12 cellular contexts compared by ENCODE assay signal in the genomic region with DNA sequence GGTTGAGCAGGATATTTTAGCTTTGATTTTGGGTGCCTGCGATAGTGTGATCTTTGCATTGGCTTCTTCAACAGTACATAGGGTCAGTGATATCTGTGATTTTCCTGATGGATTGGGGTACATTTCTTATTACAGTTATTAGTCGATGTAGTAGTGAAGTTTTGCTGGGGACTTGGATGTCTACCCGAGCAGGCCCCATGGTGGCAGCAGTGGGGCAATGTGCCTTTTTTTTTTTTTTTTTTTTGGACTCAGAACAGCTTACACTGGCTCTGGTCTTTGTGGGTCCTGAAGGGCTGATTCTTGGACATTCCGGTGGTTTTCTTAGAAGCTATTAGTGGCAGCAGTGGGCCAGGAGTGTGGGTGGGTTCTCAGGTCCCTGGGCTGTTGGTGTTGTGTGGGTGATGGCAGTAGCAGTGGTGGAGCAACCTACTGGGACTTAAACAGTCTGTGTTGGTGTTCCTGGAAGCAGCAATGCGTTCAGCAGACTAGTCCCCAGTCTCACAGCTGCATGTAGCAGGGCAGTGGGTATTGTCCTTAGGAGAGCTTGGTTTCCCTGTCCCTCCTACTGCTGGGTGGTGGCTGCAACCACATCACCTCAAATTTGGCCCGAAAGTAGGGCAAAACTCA. TPM values are rescaled to one million over a fixed set of nuclear protein-coding genes. Genes with fewer than 3 reads are reported as not detected.
DNase-seq lines count a peak whose midpoint lies in the region; ATAC-seq and TF ChIP-seq lines count a peak whose summit lies in the region.
"Had no signal": no experiment of that assay in that cellular context is flagged by ENCODE, and none has a peak within 500 bp of the region (broad histone marks: within the 10 kb centered on the region; RNA-seq: fewer than 3 reads in every experiment).

No MANE protein-coding gene starts in this region.

- no peak overlapping the region for H2BK120ac ChIP-seq in mesendoderm (ENCODE audit: low read depth, low read length)

- H3K27me3 ChIP-seq in mesendoderm (ENCODE audit: insufficient read depth, low read length, poor library complexity) (no peaks in the 10 kb centered on the region), prostate gland (replicated peaks; ENCODE audit: insufficient read depth) (no peaks in the 10 kb centered on the region)
- H3K27me3 ChIP-seq in CD4-positive, alpha-beta T cell (ENCODE audit: control insufficient read depth, insufficient read depth, low read length) = no peaks in the 10 kb centered on the region
- H3K27me3 ChIP-seq: dorsolateral prefrontal cortex, neutrophil had no signal

- H3K36me3 ChIP-seq in HEK293 (ENCODE audit: control insufficient read depth in 2 of 2, insufficient read depth in 1 of 2, low read length in 2 of 2) (no peaks in the 10 kb centered on the region), mesendoderm (ENCODE audit: control insufficient read depth, insufficient read depth, low read length) (no peaks in the 10 kb centered on the region), prostate gland (no peaks in the 10 kb centered on the region)
- H3K36me3 ChIP-seq: neutrophil had no signal

- no peak overlapping the region for H2BK5ac ChIP-seq in mesendoderm (ENCODE audit: low read length)

- CTCF ChIA-PET in HEK293 (lab: Yijun Ruan, JAX) = interaction anchor here (0.7 to 0.9 kb wide), 3 partner anchors 376 to 563 kb away, joined by 4 to 5 read pairs (median 4); no protein-coding TSS in a partner anchor
- CTCF ChIA-PET in CD4-positive, alpha-beta T cell (lab: Charles Lee) = no interaction called here

- H3K27ac ChIP-seq in HEK293 (ENCODE audit: extremely low read depth, low read depth, low read length) (no peak overlapping the region), mesendoderm (ENCODE audit: low read depth, low read length) (no peak overlapping the region), prostate gland (no peak overlapping the region)
- H3K27ac ChIP-seq in CD4-positive, alpha-beta T cell (ENCODE audit: low read depth, low read length) = no peak overlapping the region
- H3K27ac ChIP-seq: dorsolateral prefrontal cortex, neutrophil had no signal

- TF ChIP-seq POLR2A in prostate gland (IDR thresholded peaks at IDR 0.05) = no peak

- ATAC-seq in GM21526 (IDR thresholded peaks at IDR 0.05; ENCODE audit: low FRiP score, unreplicated experiment) (no peak), GM18520 (IDR thresholded peaks at IDR 0.05; ENCODE audit: unreplicated experiment) (no peak)
- no peak for ATAC-seq in CD4-positive, alpha-beta T cell (ENCODE audit: poor library complexity)

- H3K4me3 Mint-ChIP-seq in CD4-positive, alpha-beta T cell = no peak overlapping the region

- H2AK5ac ChIP-seq in mesendoderm (ENCODE audit: low read length) = no peak overlapping the region

- no peaks in the 10 kb centered on the region for H3K9me3 ChIP-seq in HEK293 (ENCODE audit: control insufficient read depth, insufficient read depth, low read depth, low read length)
- no peaks in the 10 kb centered on the region for H3K9me3 ChIP-seq in CD4-positive, alpha-beta T cell (ENCODE audit: control insufficient read depth, low read length)
- H3K9me3 ChIP-seq in prostate gland = no peaks in the 10 kb centered on the region
- H3K9me3 ChIP-seq: neutrophil had no signal

- no peak overlapping the region for H3K4me2 ChIP-seq in mesendoderm (ENCODE audit: low read length)

- H4K8ac ChIP-seq in mesendoderm (ENCODE audit: low read depth, low read length) = no peak overlapping the region

- intact Hi-C loops in CD4-positive, alpha-beta T cell (cut with DNase I, micrococcal nuclease) = no loop called here
- intact Hi-C loops in prostate gland (cut with DNase I) = no loop called here

- POLR2A ChIA-PET in HEK293 (lab: Yijun Ruan, JAX) = no interaction called here
- POLR2A ChIA-PET in CD4-positive, alpha-beta T cell (lab: Charles Lee) = no interaction called here

- no peaks in the 10 kb centered on the region for H3K79me2 ChIP-seq in mesendoderm (ENCODE audit: control insufficient read depth, insufficient read depth, low read length)

- no peaks in the 10 kb centered on the region for H3K27me3 Mint-ChIP-seq in CD4-positive, alpha-beta T cell

- no CpG with 5 or more reads among the region's 6 CpGs for WGBS in mesendoderm (ENCODE audit: extremely low coverage, insufficient coverage, low lambda C conversion rate)
- 71% methylated on average over 6 of the region's 6 CpGs for whole genome bisulfite sequencing in prostate gland

- no peak overlapping the region for H3K9ac ChIP-seq in mesendoderm (ENCODE audit: low read length)

- DNase-seq in GM10266 (ENCODE audit: extremely low spot score) (no peak), UCSD-AML1 (lab: John Stamatoyannopoulos, UW; ENCODE audit: unreplicated experiment) (peak; percentile 17), mesendoderm (peak; percentile 23), prostate gland (ENCODE audit: low spot score) (no peak)
- DNase-seq in CD4-positive, alpha-beta T cell = no peak
- DNase-seq: activated effector memory CD4-positive, alpha-beta T cell treated with anti-CD3 and anti-CD28 coated beads, Interleukin-2, amount 50 U/mL, for 16 hours; dorsolateral prefrontal cortex; stimulated activated CD4-positive, alpha-beta T cell treated with anti-CD3 and anti-CD28 coated beads, Interleukin-4, amount 100 ng/mL, for 1 hour had no signal

- H3K27ac Mint-ChIP-seq in CD4-positive, alpha-beta T cell = no peak overlapping the region

- no peak overlapping the region for H3K23ac ChIP-seq in mesendoderm (ENCODE audit: low read length)

- H3K56ac ChIP-seq in mesendoderm (ENCODE audit: low read length) = no peak overlapping the region

- H3K4me1 Mint-ChIP-seq in CD4-positive, alpha-beta T cell (ENCODE audit: low read depth) = no peaks in the 10 kb centered on the region

- TF ChIP-seq CTCF in GM10266 (IDR thresholded peaks at IDR 0.05; ENCODE audit: control insufficient read depth, insufficient read depth, low read depth, missing control alignments) = peak; percentile 2
- TF ChIP-seq CTCF in HEK293 (tag by site-specific recombination; IDR thresholded peaks at IDR 0.05) = 0 out of 2 replicates have a peak, but pooled peaks have one; percentile 23
- TF ChIP-seq CTCF in CD4-positive, alpha-beta T cell (IDR thresholded peaks at IDR 0.05) = no peak
- TF ChIP-seq CTCF in prostate gland (IDR thresholded peaks at IDR 0.05) = no peak

- no peak overlapping the region for H3K4me3 ChIP-seq in HEK293 (ENCODE audit: low read depth, low read length)
- no peak overlapping the region for H3K4me3 ChIP-seq in mesendoderm (ENCODE audit: low read length)
- no peak overlapping the region for H3K4me3 ChIP-seq in prostate gland
- H3K4me3 ChIP-seq: dorsolateral prefrontal cortex had no signal

- H3K4me1 ChIP-seq in HEK293 (ENCODE audit: control insufficient read depth, insufficient read depth, low read length) = no peaks in the 10 kb centered on the region
- H3K4me1 ChIP-seq in mesendoderm (ENCODE audit: control insufficient read depth, low read depth, low read length) = no peaks in the 10 kb centered on the region
- no peaks in the 10 kb centered on the region for H3K4me1 ChIP-seq in prostate gland (replicated peaks)

- H3K36me3 Mint-ChIP-seq in CD4-positive, alpha-beta T cell (ENCODE audit: low read depth) = no peaks in the 10 kb centered on the region

- no peaks in the 10 kb centered on the region for H3K79me1 ChIP-seq in mesendoderm (ENCODE audit: low read length)

- H2BK15ac ChIP-seq in mesendoderm (replicated peaks; ENCODE audit: low read depth) = no peak overlapping the region

- H3K9me3 Mint-ChIP-seq in CD4-positive, alpha-beta T cell = no peaks in the 10 kb centered on the region

- no peak overlapping the region for H4K5ac ChIP-seq in mesendoderm (ENCODE audit: low read length)

- no peak overlapping the region for H3K4ac ChIP-seq in mesendoderm (ENCODE audit: low read depth, low read length)

- no peak overlapping the region for H3K18ac ChIP-seq in mesendoderm (ENCODE audit: low read length)

TF ChIP-seq in HEK293, 187 proteins besides CTCF, POLR2A, EP300 and RAD21:
- TF ChIP-seq EGR2 (tag by site-specific recombination; IDR thresholded peaks at IDR 0.05; ENCODE audit: low read depth) = 0 out of 2 replicates have a peak, but pooled peaks have one; percentile 47
- no peak for TF ChIP-seq MEIS1 (CRISPR knock-in tag; IDR thresholded peaks at IDR 0.05; ENCODE audit: borderline replicate concordance)
- TF ChIP-seq ZFHX2 (tag by site-specific recombination; conservative IDR thresholded peaks at IDR 0.05) = peak; percentile 31; the same call in 1 of the 2 replicates

RNA-seq across cellular contexts. Expression of a gene that starts 53.7 kb away (rescaled TPM):
- 0.07 TPM for polyA plus RNA-seq in mesendoderm (2013, experiment 1 of 2)
- polyA plus RNA-seq in mesendoderm (2013, experiment 2 of 2) = 0.03 TPM
- total RNA-seq in CD4-positive, alpha-beta T cell = under 1 TPM; 0.30 to 0.36 TPM
- total RNA-seq in prostate gland = under 1 TPM; 0.05 to 0.68 TPM

Comparison
In these comparisons a context has a peak if more than half of its experiments do, and no peak if none do; other contexts are left out.
1. DNase-seq: peak in UCSD-AML1 (single experiment) and mesendoderm (single experiment); none in GM10266 (single experiment), CD4-positive, alpha-beta T cell (0 of 10) and prostate gland (single experiment).
2. CTCF ChIP-seq: peak in GM10266 (single experiment) and HEK293 (single experiment); none in CD4-positive, alpha-beta T cell (single experiment) and prostate gland (0 of 4).